In the genomic region with DNA sequence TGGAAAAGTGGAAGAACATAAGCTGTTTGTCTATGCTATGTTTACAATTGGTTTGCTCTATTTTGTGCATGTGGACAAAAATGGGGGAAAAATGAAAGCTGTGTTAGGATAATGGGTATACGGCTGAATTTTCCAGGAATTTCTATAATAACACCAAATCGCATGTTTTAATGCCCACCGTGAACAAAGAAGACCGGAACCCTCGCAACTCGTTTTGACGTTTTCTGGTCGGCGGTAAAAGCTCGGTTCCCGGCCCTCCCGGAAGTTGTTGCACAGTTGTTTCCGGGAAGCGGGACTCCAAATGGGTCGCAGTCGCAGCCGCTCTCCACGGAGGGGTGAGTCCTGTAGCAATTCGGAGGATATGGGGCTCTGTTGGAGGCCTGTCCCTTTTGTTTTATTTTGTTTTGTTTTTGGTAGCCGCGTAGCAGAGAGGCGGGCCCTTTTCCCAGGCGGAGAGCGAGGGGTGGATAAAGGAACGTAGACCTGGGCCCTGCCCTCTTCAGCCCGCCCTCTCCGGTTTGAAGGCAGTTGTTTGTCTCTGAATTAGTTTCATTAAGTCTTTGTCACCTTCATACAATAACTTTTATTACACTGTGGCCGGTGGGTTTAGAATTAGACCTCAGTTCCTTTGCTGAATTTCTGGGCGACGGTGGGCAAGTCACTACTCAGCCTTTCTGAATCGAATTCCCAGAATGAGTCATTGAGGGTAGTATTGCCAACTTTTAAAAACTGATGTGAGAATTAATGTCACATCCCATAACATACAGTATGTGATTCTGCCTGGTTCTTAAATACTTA, we compare ENCODE assay signal across 1 cellular context.
TF ChIP-seq lines count a peak whose summit lies in the region.

A gene with protein sequence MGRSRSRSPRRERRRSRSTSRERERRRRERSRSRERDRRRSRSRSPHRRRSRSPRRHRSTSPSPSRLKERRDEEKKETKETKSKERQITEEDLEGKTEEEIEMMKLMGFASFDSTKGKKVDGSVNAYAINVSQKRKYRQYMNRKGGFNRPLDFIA (plus strand): TSS at position 273 of the 798 bp plus-strand sequence. CDS start 29 bp downstream, at position 302.

TF ChIP-seq in HepG2, 621 proteins besides CTCF, POLR2A, EP300 and RAD21 (continued from another document and continues in another):
- no peak for TF ChIP-seq ZNF550 (CRISPR knock-in tag; IDR thresholded peaks at IDR 0.05; ENCODE audit: borderline replicate concordance)
- TF ChIP-seq, protein P1, sequence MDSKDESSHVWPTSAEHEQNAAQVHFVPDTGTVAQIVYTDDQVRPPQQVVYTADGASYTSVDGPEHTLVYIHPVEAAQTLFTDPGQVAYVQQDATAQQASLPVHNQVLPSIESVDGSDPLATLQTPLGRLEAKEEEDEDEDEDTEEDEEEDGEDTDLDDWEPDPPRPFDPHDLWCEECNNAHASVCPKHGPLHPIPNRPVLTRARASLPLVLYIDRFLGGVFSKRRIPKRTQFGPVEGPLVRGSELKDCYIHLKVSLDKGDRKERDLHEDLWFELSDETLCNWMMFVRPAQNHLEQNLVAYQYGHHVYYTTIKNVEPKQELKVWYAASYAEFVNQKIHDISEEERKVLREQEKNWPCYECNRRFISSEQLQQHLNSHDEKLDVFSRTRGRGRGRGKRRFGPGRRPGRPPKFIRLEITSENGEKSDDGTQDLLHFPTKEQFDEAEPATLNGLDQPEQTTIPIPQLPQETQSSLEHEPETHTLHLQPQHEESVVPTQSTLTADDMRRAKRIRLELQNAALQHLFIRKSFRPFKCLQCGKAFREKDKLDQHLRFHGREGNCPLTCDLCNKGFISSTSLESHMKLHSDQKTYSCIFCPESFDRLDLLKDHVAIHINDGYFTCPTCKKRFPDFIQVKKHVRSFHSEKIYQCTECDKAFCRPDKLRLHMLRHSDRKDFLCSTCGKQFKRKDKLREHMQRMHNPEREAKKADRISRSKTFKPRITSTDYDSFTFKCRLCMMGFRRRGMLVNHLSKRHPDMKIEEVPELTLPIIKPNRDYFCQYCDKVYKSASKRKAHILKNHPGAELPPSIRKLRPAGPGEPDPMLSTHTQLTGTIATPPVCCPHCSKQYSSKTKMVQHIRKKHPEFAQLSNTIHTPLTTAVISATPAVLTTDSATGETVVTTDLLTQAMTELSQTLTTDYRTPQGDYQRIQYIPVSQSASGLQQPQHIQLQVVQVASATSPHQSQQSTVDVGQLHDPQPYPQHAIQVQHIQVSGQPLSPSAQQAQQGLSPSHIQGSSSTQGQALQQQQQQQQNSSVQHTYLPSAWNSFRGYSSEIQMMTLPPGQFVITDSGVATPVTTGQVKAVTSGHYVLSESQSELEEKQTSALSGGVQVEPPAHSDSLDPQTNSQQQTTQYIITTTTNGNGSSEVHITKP (CRISPR knock-in tag; IDR thresholded peaks at IDR 0.05; ENCODE audit: low read depth), result peak; percentile 67
- no peak; the same call in 1 of the 2 replicates for TF ChIP-seq ZNF260 (CRISPR knock-in tag; IDR thresholded peaks at IDR 0.05; ENCODE audit: borderline replicate concordance, low read depth)
- TF ChIP-seq, protein P2, sequence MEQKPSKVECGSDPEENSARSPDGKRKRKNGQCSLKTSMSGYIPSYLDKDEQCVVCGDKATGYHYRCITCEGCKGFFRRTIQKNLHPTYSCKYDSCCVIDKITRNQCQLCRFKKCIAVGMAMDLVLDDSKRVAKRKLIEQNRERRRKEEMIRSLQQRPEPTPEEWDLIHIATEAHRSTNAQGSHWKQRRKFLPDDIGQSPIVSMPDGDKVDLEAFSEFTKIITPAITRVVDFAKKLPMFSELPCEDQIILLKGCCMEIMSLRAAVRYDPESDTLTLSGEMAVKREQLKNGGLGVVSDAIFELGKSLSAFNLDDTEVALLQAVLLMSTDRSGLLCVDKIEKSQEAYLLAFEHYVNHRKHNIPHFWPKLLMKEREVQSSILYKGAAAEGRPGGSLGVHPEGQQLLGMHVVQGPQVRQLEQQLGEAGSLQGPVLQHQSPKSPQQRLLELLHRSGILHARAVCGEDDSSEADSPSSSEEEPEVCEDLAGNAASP (CRISPR knock-in tag; IDR thresholded peaks at IDR 0.05; ENCODE audit: borderline replicate concordance), result peak; percentile 84
- peak; percentile 65; the same call in 1 of the 2 replicates for TF ChIP-seq ZNF558 (CRISPR knock-in tag; IDR thresholded peaks at IDR 0.05; ENCODE audit: borderline replicate concordance)
- TF ChIP-seq KDM2A (CRISPR knock-in tag; IDR thresholded peaks at IDR 0.05; ENCODE audit: borderline replicate concordance, low read depth), result peak; percentile 98
- TF ChIP-seq, protein P3, sequence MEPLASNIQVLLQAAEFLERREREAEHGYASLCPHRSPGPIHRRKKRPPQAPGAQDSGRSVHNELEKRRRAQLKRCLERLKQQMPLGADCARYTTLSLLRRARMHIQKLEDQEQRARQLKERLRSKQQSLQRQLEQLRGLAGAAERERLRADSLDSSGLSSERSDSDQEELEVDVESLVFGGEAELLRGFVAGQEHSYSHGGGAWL (CRISPR knock-in tag; IDR thresholded peaks at IDR 0.05), result peak; percentile 94; the same call in 1 of the 2 replicates
- TF ChIP-seq, protein P4, sequence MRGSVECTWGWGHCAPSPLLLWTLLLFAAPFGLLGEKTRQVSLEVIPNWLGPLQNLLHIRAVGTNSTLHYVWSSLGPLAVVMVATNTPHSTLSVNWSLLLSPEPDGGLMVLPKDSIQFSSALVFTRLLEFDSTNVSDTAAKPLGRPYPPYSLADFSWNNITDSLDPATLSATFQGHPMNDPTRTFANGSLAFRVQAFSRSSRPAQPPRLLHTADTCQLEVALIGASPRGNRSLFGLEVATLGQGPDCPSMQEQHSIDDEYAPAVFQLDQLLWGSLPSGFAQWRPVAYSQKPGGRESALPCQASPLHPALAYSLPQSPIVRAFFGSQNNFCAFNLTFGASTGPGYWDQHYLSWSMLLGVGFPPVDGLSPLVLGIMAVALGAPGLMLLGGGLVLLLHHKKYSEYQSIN (CRISPR knock-in tag; IDR thresholded peaks at IDR 0.05; ENCODE audit: borderline replicate concordance), result no peak
- TF ChIP-seq ZNF317 (CRISPR knock-in tag; IDR thresholded peaks at IDR 0.05), result peak; percentile 73; the same call in 1 of the 2 replicates
- TF ChIP-seq ZBTB42 (CRISPR knock-in tag; IDR thresholded peaks at IDR 0.05), result no peak
- no peak for TF ChIP-seq SMC3 (IDR thresholded peaks at IDR 0.05; ENCODE audit: low read length)
- TF ChIP-seq, protein P5, sequence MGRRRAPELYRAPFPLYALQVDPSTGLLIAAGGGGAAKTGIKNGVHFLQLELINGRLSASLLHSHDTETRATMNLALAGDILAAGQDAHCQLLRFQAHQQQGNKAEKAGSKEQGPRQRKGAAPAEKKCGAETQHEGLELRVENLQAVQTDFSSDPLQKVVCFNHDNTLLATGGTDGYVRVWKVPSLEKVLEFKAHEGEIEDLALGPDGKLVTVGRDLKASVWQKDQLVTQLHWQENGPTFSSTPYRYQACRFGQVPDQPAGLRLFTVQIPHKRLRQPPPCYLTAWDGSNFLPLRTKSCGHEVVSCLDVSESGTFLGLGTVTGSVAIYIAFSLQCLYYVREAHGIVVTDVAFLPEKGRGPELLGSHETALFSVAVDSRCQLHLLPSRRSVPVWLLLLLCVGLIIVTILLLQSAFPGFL (CRISPR knock-in tag; IDR thresholded peaks at IDR 0.05), result 0 out of 2 replicates have a peak, but pooled peaks have one; percentile 80
- peak; percentile 79 for TF ChIP-seq ZFP36L1 (CRISPR knock-in tag; IDR thresholded peaks at IDR 0.05)
- no peak for TF ChIP-seq PCBP1 (IDR thresholded peaks at IDR 0.05; ENCODE audit: borderline replicate concordance, low read depth, low read length)
- TF ChIP-seq PCBP2 (optimal IDR thresholded peaks at IDR 0.05; ENCODE audit: low read depth, low read length, poor library complexity, severe bottlenecking), result no peak
- TF ChIP-seq, protein P6, sequence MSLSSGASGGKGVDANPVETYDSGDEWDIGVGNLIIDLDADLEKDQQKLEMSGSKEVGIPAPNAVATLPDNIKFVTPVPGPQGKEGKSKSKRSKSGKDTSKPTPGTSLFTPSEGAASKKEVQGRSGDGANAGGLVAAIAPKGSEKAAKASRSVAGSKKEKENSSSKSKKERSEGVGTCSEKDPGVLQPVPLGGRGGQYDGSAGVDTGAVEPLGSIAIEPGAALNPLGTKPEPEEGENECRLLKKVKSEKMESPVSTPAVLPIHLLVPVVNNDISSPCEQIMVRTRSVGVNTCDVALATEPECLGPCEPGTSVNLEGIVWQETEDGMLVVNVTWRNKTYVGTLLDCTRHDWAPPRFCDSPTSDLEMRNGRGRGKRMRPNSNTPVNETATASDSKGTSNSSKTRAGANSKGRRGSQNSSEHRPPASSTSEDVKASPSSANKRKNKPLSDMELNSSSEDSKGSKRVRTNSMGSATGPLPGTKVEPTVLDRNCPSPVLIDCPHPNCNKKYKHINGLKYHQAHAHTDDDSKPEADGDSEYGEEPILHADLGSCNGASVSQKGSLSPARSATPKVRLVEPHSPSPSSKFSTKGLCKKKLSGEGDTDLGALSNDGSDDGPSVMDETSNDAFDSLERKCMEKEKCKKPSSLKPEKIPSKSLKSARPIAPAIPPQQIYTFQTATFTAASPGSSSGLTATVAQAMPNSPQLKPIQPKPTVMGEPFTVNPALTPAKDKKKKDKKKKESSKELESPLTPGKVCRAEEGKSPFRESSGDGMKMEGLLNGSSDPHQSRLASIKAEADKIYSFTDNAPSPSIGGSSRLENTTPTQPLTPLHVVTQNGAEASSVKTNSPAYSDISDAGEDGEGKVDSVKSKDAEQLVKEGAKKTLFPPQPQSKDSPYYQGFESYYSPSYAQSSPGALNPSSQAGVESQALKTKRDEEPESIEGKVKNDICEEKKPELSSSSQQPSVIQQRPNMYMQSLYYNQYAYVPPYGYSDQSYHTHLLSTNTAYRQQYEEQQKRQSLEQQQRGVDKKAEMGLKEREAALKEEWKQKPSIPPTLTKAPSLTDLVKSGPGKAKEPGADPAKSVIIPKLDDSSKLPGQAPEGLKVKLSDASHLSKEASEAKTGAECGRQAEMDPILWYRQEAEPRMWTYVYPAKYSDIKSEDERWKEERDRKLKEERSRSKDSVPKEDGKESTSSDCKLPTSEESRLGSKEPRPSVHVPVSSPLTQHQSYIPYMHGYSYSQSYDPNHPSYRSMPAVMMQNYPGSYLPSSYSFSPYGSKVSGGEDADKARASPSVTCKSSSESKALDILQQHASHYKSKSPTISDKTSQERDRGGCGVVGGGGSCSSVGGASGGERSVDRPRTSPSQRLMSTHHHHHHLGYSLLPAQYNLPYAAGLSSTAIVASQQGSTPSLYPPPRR (CRISPR knock-in tag; IDR thresholded peaks at IDR 0.05; ENCODE audit: borderline replicate concordance), result no peak
- 0 out of 2 replicates have a peak, but pooled peaks have one; percentile 80 for TF ChIP-seq ZNF354B (CRISPR knock-in tag; IDR thresholded peaks at IDR 0.05)
- peak; percentile 50; the same call in 1 of the 2 replicates for TF ChIP-seq HMG20A (CRISPR knock-in tag; IDR thresholded peaks at IDR 0.05; ENCODE audit: borderline replicate concordance)
- TF ChIP-seq PHF20 (CRISPR knock-in tag; IDR thresholded peaks at IDR 0.05), result peak; percentile 98
- peak; percentile 88 for TF ChIP-seq ETV5 (CRISPR knock-in tag; IDR thresholded peaks at IDR 0.05; ENCODE audit: borderline replicate concordance)
- TF ChIP-seq SSRP1 (CRISPR knock-in tag; IDR thresholded peaks at IDR 0.05), result no peak
- TF ChIP-seq, protein P7, sequence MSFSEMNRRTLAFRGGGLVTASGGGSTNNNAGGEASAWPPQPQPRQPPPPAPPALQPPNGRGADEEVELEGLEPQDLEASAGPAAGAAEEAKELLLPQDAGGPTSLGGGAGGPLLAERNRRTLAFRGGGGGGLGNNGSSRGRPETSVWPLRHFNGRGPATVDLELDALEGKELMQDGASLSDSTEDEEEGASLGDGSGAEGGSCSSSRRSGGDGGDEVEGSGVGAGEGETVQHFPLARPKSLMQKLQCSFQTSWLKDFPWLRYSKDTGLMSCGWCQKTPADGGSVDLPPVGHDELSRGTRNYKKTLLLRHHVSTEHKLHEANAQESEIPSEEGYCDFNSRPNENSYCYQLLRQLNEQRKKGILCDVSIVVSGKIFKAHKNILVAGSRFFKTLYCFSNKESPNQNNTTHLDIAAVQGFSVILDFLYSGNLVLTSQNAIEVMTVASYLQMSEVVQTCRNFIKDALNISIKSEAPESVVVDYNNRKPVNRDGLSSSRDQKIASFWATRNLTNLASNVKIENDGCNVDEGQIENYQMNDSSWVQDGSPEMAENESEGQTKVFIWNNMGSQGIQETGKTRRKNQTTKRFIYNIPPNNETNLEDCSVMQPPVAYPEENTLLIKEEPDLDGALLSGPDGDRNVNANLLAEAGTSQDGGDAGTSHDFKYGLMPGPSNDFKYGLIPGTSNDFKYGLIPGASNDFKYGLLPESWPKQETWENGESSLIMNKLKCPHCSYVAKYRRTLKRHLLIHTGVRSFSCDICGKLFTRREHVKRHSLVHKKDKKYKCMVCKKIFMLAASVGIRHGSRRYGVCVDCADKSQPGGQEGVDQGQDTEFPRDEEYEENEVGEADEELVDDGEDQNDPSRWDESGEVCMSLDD (CRISPR knock-in tag; IDR thresholded peaks at IDR 0.05; ENCODE audit: borderline replicate concordance), result peak; percentile 93
- TF ChIP-seq MIER2 (CRISPR knock-in tag; IDR thresholded peaks at IDR 0.05), result peak; percentile 84; the same call in 1 of the 2 replicates
- TF ChIP-seq, protein P8, sequence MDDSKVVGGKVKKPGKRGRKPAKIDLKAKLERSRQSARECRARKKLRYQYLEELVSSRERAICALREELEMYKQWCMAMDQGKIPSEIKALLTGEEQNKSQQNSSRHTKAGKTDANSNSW (CRISPR knock-in tag; IDR thresholded peaks at IDR 0.05; ENCODE audit: borderline replicate concordance), result no peak
- TF ChIP-seq, protein P9, sequence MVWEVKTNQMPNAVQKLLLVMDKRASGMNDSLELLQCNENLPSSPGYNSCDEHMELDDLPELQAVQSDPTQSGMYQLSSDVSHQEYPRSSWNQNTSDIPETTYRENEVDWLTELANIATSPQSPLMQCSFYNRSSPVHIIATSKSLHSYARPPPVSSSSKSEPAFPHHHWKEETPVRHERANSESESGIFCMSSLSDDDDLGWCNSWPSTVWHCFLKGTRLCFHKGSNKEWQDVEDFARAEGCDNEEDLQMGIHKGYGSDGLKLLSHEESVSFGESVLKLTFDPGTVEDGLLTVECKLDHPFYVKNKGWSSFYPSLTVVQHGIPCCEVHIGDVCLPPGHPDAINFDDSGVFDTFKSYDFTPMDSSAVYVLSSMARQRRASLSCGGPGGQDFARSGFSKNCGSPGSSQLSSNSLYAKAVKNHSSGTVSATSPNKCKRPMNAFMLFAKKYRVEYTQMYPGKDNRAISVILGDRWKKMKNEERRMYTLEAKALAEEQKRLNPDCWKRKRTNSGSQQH (CRISPR knock-in tag; IDR thresholded peaks at IDR 0.05; ENCODE audit: low read depth), result peak; percentile 98
- 0 out of 2 replicates have a peak, but pooled peaks have one; percentile 45 for TF ChIP-seq WIZ (CRISPR knock-in tag; IDR thresholded peaks at IDR 0.05)
- TF ChIP-seq ZNF451 (CRISPR knock-in tag; IDR thresholded peaks at IDR 0.05), result no peak
- no peak for TF ChIP-seq ZNF33B (CRISPR knock-in tag; IDR thresholded peaks at IDR 0.05)
- TF ChIP-seq IRF2 (CRISPR knock-in tag; IDR thresholded peaks at IDR 0.05), result peak; percentile 94
- peak; percentile 93 for TF ChIP-seq GLI4 (CRISPR knock-in tag; IDR thresholded peaks at IDR 0.05; ENCODE audit: borderline replicate concordance)
- TF ChIP-seq, protein P10, sequence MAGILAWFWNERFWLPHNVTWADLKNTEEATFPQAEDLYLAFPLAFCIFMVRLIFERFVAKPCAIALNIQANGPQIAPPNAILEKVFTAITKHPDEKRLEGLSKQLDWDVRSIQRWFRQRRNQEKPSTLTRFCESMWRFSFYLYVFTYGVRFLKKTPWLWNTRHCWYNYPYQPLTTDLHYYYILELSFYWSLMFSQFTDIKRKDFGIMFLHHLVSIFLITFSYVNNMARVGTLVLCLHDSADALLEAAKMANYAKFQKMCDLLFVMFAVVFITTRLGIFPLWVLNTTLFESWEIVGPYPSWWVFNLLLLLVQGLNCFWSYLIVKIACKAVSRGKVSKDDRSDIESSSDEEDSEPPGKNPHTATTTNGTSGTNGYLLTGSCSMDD (CRISPR knock-in tag; IDR thresholded peaks at IDR 0.05), result peak; percentile 94
- TF ChIP-seq PAWR (CRISPR knock-in tag; IDR thresholded peaks at IDR 0.05; ENCODE audit: borderline replicate concordance), result no peak
- TF ChIP-seq TBP (CRISPR knock-in tag; IDR thresholded peaks at IDR 0.05), result peak; percentile 83; the same call in 1 of the 2 replicates
- TF ChIP-seq SMAD9 (CRISPR knock-in tag; IDR thresholded peaks at IDR 0.05), result 0 out of 2 replicates have a peak, but pooled peaks have one; percentile 45
- TF ChIP-seq SAFB2 (CRISPR knock-in tag; IDR thresholded peaks at IDR 0.05; ENCODE audit: borderline replicate concordance, low read depth), result peak; percentile 58; the same call in 1 of the 2 replicates
